11 cellular contexts compared by ENCODE assay signal in the genomic region with DNA sequence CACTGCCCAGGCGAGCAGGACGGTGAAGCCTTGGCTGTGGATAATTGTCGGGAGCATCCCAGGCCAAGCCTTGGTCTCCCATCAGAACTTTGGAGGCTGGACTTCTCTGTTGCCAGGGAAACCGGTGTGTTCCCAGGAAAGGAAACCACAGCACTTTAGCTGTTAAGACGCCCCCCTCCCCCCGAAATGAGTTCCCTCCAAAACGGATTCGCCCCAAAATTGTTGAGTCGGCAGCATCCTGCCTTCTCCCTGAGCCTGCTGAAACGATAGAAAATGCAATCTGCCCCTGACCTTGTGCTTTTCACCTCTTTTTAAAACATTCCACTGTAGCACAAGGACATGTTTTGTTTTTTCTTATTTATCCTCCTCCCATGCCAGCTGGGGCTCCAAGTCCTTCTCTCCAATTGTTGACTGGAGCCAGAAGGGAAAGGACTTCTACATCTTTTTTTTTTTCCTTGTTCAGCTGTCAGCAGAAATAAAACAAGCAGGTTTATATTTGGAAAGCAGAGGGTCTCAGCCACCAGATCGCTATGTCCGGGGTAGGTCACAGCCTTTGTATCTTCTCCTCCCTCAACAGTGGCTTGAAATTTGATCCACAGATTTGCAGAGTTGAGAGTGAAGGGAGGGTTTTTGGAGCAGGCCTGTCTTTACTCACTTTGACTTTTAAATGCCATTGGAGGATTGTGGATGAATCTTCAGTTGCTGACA.
DNase-seq lines count a peak whose midpoint lies in the region; ATAC-seq, FAIRE-seq and TF ChIP-seq lines count a peak whose summit lies in the region.
"Had no signal": no experiment of that assay in that cellular context is flagged by ENCODE, and none has a peak within 500 bp of the region (broad histone marks: within the 10 kb centered on the region; RNA-seq: fewer than 3 reads in every experiment).

No MANE protein-coding gene starts in this region.

- H3K27ac ChIP-seq in A549 (peak overlapping the region; percentile 81 to 90), neural progenitor cell (no peak overlapping the region)

- H3K4me3 ChIP-seq in A549 (no peak overlapping the region), foreskin fibroblast (ENCODE audit: low read depth in 1 of 2, low read length in 2 of 2) (no peak overlapping the region), neural progenitor cell (no peak overlapping the region)
- H3K4me3 ChIP-seq: GM12878 had no signal

- POLR2A ChIA-PET in A549 (lab: Yijun Ruan, JAX), result interaction anchor here (1.1 kb wide), 1 partner anchor 26 kb away, joined by 4 read pairs; no protein-coding TSS in a partner anchor

- no peak overlapping the region for H2AFZ ChIP-seq in neural progenitor cell (replicated peaks)

- peaks cover 9% of the 10 kb centered on the region for H3F3A ChIP-seq in neural progenitor cell (ENCODE audit: low read depth)

- H3K9me3 Mint-ChIP-seq in neural progenitor cell (no peaks in the 10 kb centered on the region), CD14-positive monocyte (no peaks in the 10 kb centered on the region)
- H3K9me3 Mint-ChIP-seq: activated B cell treated with CpG ODN at 0.5 μM for 24 hours had no signal

- no peaks in the 10 kb centered on the region for H3K79me2 ChIP-seq in neural progenitor cell (ENCODE audit: low read depth)

- H3K9ac ChIP-seq in neural progenitor cell, result no peak overlapping the region

- H3K36me3 Mint-ChIP-seq in neural progenitor cell (peaks cover 9% of the 10 kb centered on the region), CD14-positive monocyte (peaks cover 60 to 82% of the 10 kb centered on the region in 2 donors)

- H3K4me1 Mint-ChIP-seq in neural progenitor cell (peaks cover 94% of the 10 kb centered on the region), CD14-positive monocyte (peaks cover 43% of the 10 kb centered on the region)
- H3K4me1 Mint-ChIP-seq: activated B cell treated with CpG ODN at 0.5 μM for 24 hours had no signal

- H3K27me3 Mint-ChIP-seq in neural progenitor cell (ENCODE audit: insufficient read depth, low read depth) (peaks cover 6% of the 10 kb centered on the region), CD14-positive monocyte (ENCODE audit: low read depth in 3 of 3) (peaks cover 0 to 4% (median 2%) of the 10 kb centered on the region in 3 donors)

- WGBS in A549 (ENCODE audit: missing lambda C conversion rate), result 55% methylated on average over 12 of the region's 12 CpGs

- TF ChIP-seq RAD21 in A549 (conservative IDR thresholded peaks at IDR 0.05 in 1 of 2, IDR thresholded peaks at IDR 0.05 in 1 of 2), result no peak

- TF ChIP-seq CTCF in A549 (IDR thresholded peaks at IDR 0.05) (no peak), foreskin fibroblast (IDR thresholded peaks at IDR 0.05; ENCODE audit: low read depth, low read length) (no peak), neural progenitor cell (IDR thresholded peaks at IDR 0.05) (no peak), CD14-positive monocyte (IDR thresholded peaks at IDR 0.05) (no peak)

- H3K36me3 ChIP-seq in neural progenitor cell, result no peaks in the 10 kb centered on the region

- H3K27ac Mint-ChIP-seq in neural progenitor cell, result peak overlapping the region; percentile 65
- no peak overlapping the region for H3K27ac Mint-ChIP-seq in CD14-positive monocyte
- H3K27ac Mint-ChIP-seq: activated B cell treated with CpG ODN at 0.5 μM for 24 hours had no signal

- no peak for TF ChIP-seq POLR2A in A549 (IDR thresholded peaks at IDR 0.05; ENCODE audit: low read length)

- no peaks in the 10 kb centered on the region for H3K9me3 ChIP-seq in A549
- H3K9me3 ChIP-seq in neural progenitor cell (ENCODE audit: low read depth), result no peaks in the 10 kb centered on the region

- peak overlapping the region; percentile 72 for H3K4me2 ChIP-seq in A549
- H3K4me2 ChIP-seq in neural progenitor cell, result peak overlapping the region; percentile 28

- FAIRE-seq in A549 (lab: Jason Lieb, UNC) (no peak), RCC 7860 (lab: Jason Lieb, UNC) (peak; percentile 34)
- FAIRE-seq: GM12878, H54 had no signal

- H3K4me3 Mint-ChIP-seq in neural progenitor cell (peak overlapping the region; percentile 48), CD14-positive monocyte (no peak overlapping the region)
- H3K4me3 Mint-ChIP-seq: activated B cell treated with CpG ODN at 0.5 μM for 24 hours had no signal

- ATAC-seq in A549, result no peak
- ATAC-seq in GM18511 (IDR thresholded peaks at IDR 0.05; ENCODE audit: unreplicated experiment), result no peak
- no peak for ATAC-seq in activated CD4-positive, CD25-positive, alpha-beta regulatory T cell treated with anti-CD3 and anti-CD28 coated beads, Interleukin-2, amount 50 U/mL, for 24 hours
- ATAC-seq in GM18867 (IDR thresholded peaks at IDR 0.05; ENCODE audit: unreplicated experiment), result no peak

- intact Hi-C loops in CD14-positive monocyte (cut with micrococcal nuclease), result loop anchor here in 1 of 2 donors (10.0 kb wide), 1 partner anchor 230 kb away; no protein-coding TSS in a partner anchor

- peaks cover 79% of the 10 kb centered on the region for H4K20me1 ChIP-seq in neural progenitor cell (ENCODE audit: low read depth)

- H3K4me1 ChIP-seq in A549, result peaks cover 100% of the 10 kb centered on the region
- peaks cover 45% of the 10 kb centered on the region for H3K4me1 ChIP-seq in neural progenitor cell

- no peaks in the 10 kb centered on the region for H3K27me3 ChIP-seq in neural progenitor cell

- no peak for TF ChIP-seq EP300 in A549 (IDR thresholded peaks at IDR 0.05)

- CTCF ChIA-PET in A549 (lab: Yijun Ruan, JAX), result interaction anchor here (14.2 kb wide), 1 partner anchor 7 kb away, joined by 199 read pairs; no protein-coding TSS in a partner anchor

- DNase-seq in A549 (ENCODE audit: low read depth in 1 of 2, low spot score in 1 of 2) (no peak), RCC 7860 (ENCODE audit: low spot score) (peak; percentile 43), foreskin fibroblast (peak; percentile 36 to 57), neural progenitor cell (ENCODE audit: low spot score) (peak; percentile 62), CD14-positive monocyte (ENCODE audit: low spot score) (no peak)
- DNase-seq: activated B cell treated with CpG ODN at 0.5 μM for 24 hours had no signal

TF ChIP-seq in A549, 52 proteins besides CTCF, POLR2A, EP300 and RAD21:
- TF ChIP-seq MAFK (IDR thresholded peaks at IDR 0.05; ENCODE audit: partially characterized antibody), result peak; percentile 77
- no peak for TF ChIP-seq HES2 (IDR thresholded peaks at IDR 0.05)
- no peak for TF ChIP-seq GATA3 (IDR thresholded peaks at IDR 0.05; ENCODE audit: borderline replicate concordance)
- TF ChIP-seq NFE2L2 (conservative IDR thresholded peaks at IDR 0.05; ENCODE audit: low read length), result no peak
- TF ChIP-seq CBX2 (IDR thresholded peaks at IDR 0.05; ENCODE audit: borderline replicate concordance, low read depth), result no peak
- no peak for TF ChIP-seq FOSL2 (IDR thresholded peaks at IDR 0.05)
- TF ChIP-seq FOSL2 (CRISPR knock-in tag; IDR thresholded peaks at IDR 0.05), result no peak

Comparison
In these comparisons a context has a peak if more than half of its experiments do, and no peak if none do; other contexts are left out.
1. DNase-seq: peak in RCC 7860 (single experiment), foreskin fibroblast (2 of 2) and neural progenitor cell (single experiment); none in A549 (0 of 2) and CD14-positive monocyte (single experiment).